ENCODE assay signal across 17 cellular contexts in the genomic region with DNA sequence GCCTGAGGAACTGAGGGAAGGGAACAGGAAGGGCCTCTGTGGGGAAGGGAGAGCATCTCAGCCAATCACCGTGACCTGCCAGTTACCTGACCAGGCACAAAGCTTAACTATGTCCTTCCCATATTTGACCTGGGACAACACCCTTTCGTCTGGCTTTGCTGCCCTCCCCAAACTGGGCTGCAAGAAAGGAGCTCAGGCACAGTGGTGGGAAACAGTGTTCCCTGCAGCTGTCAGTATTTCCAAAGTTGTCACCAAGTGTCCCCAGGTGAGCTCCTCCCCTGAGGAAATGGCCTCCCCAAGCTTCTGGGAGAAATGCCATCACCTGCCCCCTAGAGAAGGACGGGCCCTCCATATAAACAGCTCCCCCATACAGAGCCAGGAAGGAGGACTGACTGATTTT. TPM values are rescaled to one million over a fixed set of nuclear protein-coding genes. Genes with fewer than 3 reads are reported as not detected.
A peak's percentile ranks its signal among the peaks of the same experiment; 100 is the strongest.
DNase-seq lines count a peak whose midpoint lies in the region; ATAC-seq and TF ChIP-seq lines count a peak whose summit lies in the region.
"Had no signal": no experiment of that assay in that cellular context is flagged by ENCODE, and none has a peak within 500 bp of the region (broad histone marks: within the 10 kb centered on the region; RNA-seq: fewer than 3 reads in every experiment).

No MANE protein-coding gene starts in this region.

- no peaks in the 10 kb centered on the region for H3K27me3 ChIP-seq in vagina
- H3K27me3 ChIP-seq: BLaER1 treated with 17β-estradiol and CSF1 and Interleukin-3, amounts not matched to agents 10 nM and 100 nM had no signal

- peaks cover 42% of the 10 kb centered on the region for H3K4me1 Mint-ChIP-seq in activated CD8-positive, alpha-beta T cell treated with anti-CD3 and anti-CD28 coated beads, Interleukin-2, amount 10 ng/mL, durations not matched to agents 7 days and 5 days (ENCODE audit: low read depth)
- no peaks in the 10 kb centered on the region for H3K4me1 Mint-ChIP-seq in activated CD8-positive, alpha-beta T cell treated with anti-CD3 and anti-CD28 coated beads for 36 hours (ENCODE audit: low read depth)
- H3K4me1 Mint-ChIP-seq in stimulated activated naive CD8-positive, alpha-beta T cell treated with anti-CD3 and anti-CD28 coated beads, Interleukin-15, amount 100 ng/mL, for 72 hours, result no peaks in the 10 kb centered on the region
- H3K4me1 Mint-ChIP-seq: CD4-positive, CD25-positive, alpha-beta regulatory T cell had no signal

- H3K27ac Mint-ChIP-seq in activated CD8-positive, alpha-beta T cell treated with anti-CD3 and anti-CD28 coated beads, Interleukin-2, amount 10 ng/mL, durations not matched to agents 7 days and 5 days, result no peak overlapping the region
- no peak overlapping the region for H3K27ac Mint-ChIP-seq in activated CD8-positive, alpha-beta T cell treated with anti-CD3 and anti-CD28 coated beads for 36 hours
- peak overlapping the region; percentile 10 to 30 for H3K27ac Mint-ChIP-seq in stimulated activated naive CD8-positive, alpha-beta T cell treated with anti-CD3 and anti-CD28 coated beads, Interleukin-15, amount 100 ng/mL, for 72 hours
- H3K27ac Mint-ChIP-seq: CD4-positive, CD25-positive, alpha-beta regulatory T cell had no signal

- H3K27ac ChIP-seq in vagina, result no peak overlapping the region
- H3K27ac ChIP-seq: BLaER1 treated with 17β-estradiol and CSF1 and Interleukin-3, amounts not matched to agents 10 nM and 100 nM; GM23248 had no signal

- H3K27me3 Mint-ChIP-seq in activated CD8-positive, alpha-beta T cell treated with anti-CD3 and anti-CD28 coated beads, Interleukin-2, amount 10 ng/mL, durations not matched to agents 7 days and 5 days (ENCODE audit: low read depth), result peaks cover 8% of the 10 kb centered on the region
- H3K27me3 Mint-ChIP-seq in activated CD8-positive, alpha-beta T cell treated with anti-CD3 and anti-CD28 coated beads for 36 hours, result peaks cover 1% of the 10 kb centered on the region
- peaks cover 8% of the 10 kb centered on the region for H3K27me3 Mint-ChIP-seq in stimulated activated naive CD8-positive, alpha-beta T cell treated with anti-CD3 and anti-CD28 coated beads, Interleukin-15, amount 100 ng/mL, for 72 hours

- intact Hi-C loops in activated CD8-positive, alpha-beta T cell treated with anti-CD3 and anti-CD28 coated beads for 36 hours (cut with micrococcal nuclease), result no loop called here
- intact Hi-C loops in vagina (cut with DNase I), result no loop called here

- no peaks in the 10 kb centered on the region for H3K36me3 ChIP-seq in vagina
- H3K36me3 ChIP-seq: BLaER1 treated with 17β-estradiol and CSF1 and Interleukin-3, amounts not matched to agents 10 nM and 100 nM had no signal

- POLR2A ChIA-PET in activated CD8-positive, alpha-beta T cell treated with anti-CD3 and anti-CD28 coated beads, Interleukin-2, amount 10 ng/mL, durations not matched to agents 7 days and 5 days (lab: Charles Lee), result no interaction called here
- POLR2A ChIA-PET in activated CD8-positive, alpha-beta T cell treated with anti-CD3 and anti-CD28 coated beads for 36 hours (lab: Charles Lee), result no interaction called here

- no peak overlapping the region for H3K4me3 ChIP-seq in vagina
- H3K4me3 ChIP-seq: BLaER1 treated with 17β-estradiol and CSF1 and Interleukin-3, amounts not matched to agents 10 nM and 100 nM; GM23248 had no signal

- no peak for TF ChIP-seq CTCF in activated CD8-positive, alpha-beta T cell treated with anti-CD3 and anti-CD28 coated beads for 36 hours (IDR thresholded peaks at IDR 0.05)
- TF ChIP-seq CTCF in vagina (IDR thresholded peaks at IDR 0.05), result no peak

- H3K4me1 ChIP-seq in vagina, result no peaks in the 10 kb centered on the region

- peaks cover 7% of the 10 kb centered on the region for H3K36me3 Mint-ChIP-seq in activated CD8-positive, alpha-beta T cell treated with anti-CD3 and anti-CD28 coated beads, Interleukin-2, amount 10 ng/mL, durations not matched to agents 7 days and 5 days (ENCODE audit: low read depth)
- H3K36me3 Mint-ChIP-seq in activated CD8-positive, alpha-beta T cell treated with anti-CD3 and anti-CD28 coated beads for 36 hours (ENCODE audit: low read depth), result no peaks in the 10 kb centered on the region
- H3K36me3 Mint-ChIP-seq: CD4-positive, CD25-positive, alpha-beta regulatory T cell had no signal

- no peak for TF ChIP-seq POLR2A in vagina (IDR thresholded peaks at IDR 0.05)

- ATAC-seq in activated CD8-positive, alpha-beta T cell treated with anti-CD3 and anti-CD28 coated beads, Interleukin-2, amount 10 ng/mL, durations not matched to agents 7 days and 5 days, result no peak
- no peak for ATAC-seq in activated CD8-positive, alpha-beta T cell treated with anti-CD3 and anti-CD28 coated beads for 36 hours
- ATAC-seq in stimulated activated naive CD8-positive, alpha-beta T cell treated with anti-CD3 and anti-CD28 coated beads, Interleukin-15, amount 100 ng/mL, for 72 hours, result no peak
- ATAC-seq in stimulated activated naive CD8-positive, alpha-beta T cell treated with anti-CD3 and anti-CD28 coated beads, Interleukin-15, Interleukin-2, amounts not matched to agents 100 U/mL and 50 U/mL, for 24 hours, result no peak
- no peak for ATAC-seq in HG03108 (IDR thresholded peaks at IDR 0.05; ENCODE audit: unreplicated experiment)
- ATAC-seq: HCT116 had no signal

- peaks cover 5% of the 10 kb centered on the region for H3K9me3 Mint-ChIP-seq in activated CD8-positive, alpha-beta T cell treated with anti-CD3 and anti-CD28 coated beads, Interleukin-2, amount 10 ng/mL, durations not matched to agents 7 days and 5 days (ENCODE audit: insufficient read depth)
- H3K9me3 Mint-ChIP-seq in activated CD8-positive, alpha-beta T cell treated with anti-CD3 and anti-CD28 coated beads for 36 hours, result peaks cover 3% of the 10 kb centered on the region
- H3K9me3 Mint-ChIP-seq in stimulated activated naive CD8-positive, alpha-beta T cell treated with anti-CD3 and anti-CD28 coated beads, Interleukin-15, amount 100 ng/mL, for 72 hours, result peaks cover under 1 to 4% of the 10 kb centered on the region in 2 donors

- CTCF ChIA-PET in activated CD8-positive, alpha-beta T cell treated with anti-CD3 and anti-CD28 coated beads, Interleukin-2, amount 10 ng/mL, durations not matched to agents 7 days and 5 days (lab: Charles Lee), result interaction anchor here (1.2 to 5.3 kb wide), 4 partner anchors 16 to 34 kb away, joined by 3 to 64 read pairs (median 4); partner anchors contain the start of gene NCR2
- CTCF ChIA-PET in activated CD8-positive, alpha-beta T cell treated with anti-CD3 and anti-CD28 coated beads for 36 hours (lab: Charles Lee), result interaction anchor here (1.1 to 2.1 kb wide), 3 partner anchors 15 to 29 kb away, joined by 3 to 16 read pairs (median 4); no protein-coding TSS in a partner anchor

- peak; percentile 16 for DNase-seq in activated CD8-positive, alpha-beta T cell treated with anti-CD3 and anti-CD28 coated beads, Interleukin-2, amount 10 ng/mL, durations not matched to agents 7 days and 5 days
- no peak for DNase-seq in activated CD8-positive, alpha-beta T cell treated with anti-CD3 and anti-CD28 coated beads for 36 hours
- no peak for DNase-seq in stimulated activated naive CD8-positive, alpha-beta T cell treated with anti-CD3 and anti-CD28 coated beads, Interleukin-15, amount 100 ng/mL, for 72 hours
- DNase-seq in stimulated activated naive CD8-positive, alpha-beta T cell treated with anti-CD3 and anti-CD28 coated beads, Interleukin-15, Interleukin-2, amounts not matched to agents 100 U/mL and 50 U/mL, for 24 hours, result no peak
- DNase-seq in mesenteric fat pad (ENCODE audit: low spot score) (peak; percentile 18), vagina (ENCODE audit: extremely low spot score in 2 of 2) (peak; percentile 58 to 61)
- DNase-seq in activated CD4-positive, alpha-beta T cell treated with anti-CD3 and anti-CD28 coated beads, Interleukin-2, amount 50 U/mL, for 48 hours, result no peak
- DNase-seq: 8988T; ACHN; CD4-positive, CD25-positive, alpha-beta regulatory T cell; DMS53; GF-D8; GM23248 had no signal

- no peaks in the 10 kb centered on the region for H3K9me3 ChIP-seq in vagina

- H3K4me3 Mint-ChIP-seq in activated CD8-positive, alpha-beta T cell treated with anti-CD3 and anti-CD28 coated beads, Interleukin-2, amount 10 ng/mL, durations not matched to agents 7 days and 5 days, result no peak overlapping the region
- H3K4me3 Mint-ChIP-seq in activated CD8-positive, alpha-beta T cell treated with anti-CD3 and anti-CD28 coated beads for 36 hours, result no peak overlapping the region
- H3K4me3 Mint-ChIP-seq in stimulated activated naive CD8-positive, alpha-beta T cell treated with anti-CD3 and anti-CD28 coated beads, Interleukin-15, amount 100 ng/mL, for 72 hours, result no peak overlapping the region
- H3K4me3 Mint-ChIP-seq: CD4-positive, CD25-positive, alpha-beta regulatory T cell had no signal

RNA-seq across cellular contexts. Expression of gene NCR2, which starts 17.9 kb away (rescaled TPM):
- 1 to 10 TPM in 1 of 2 experiments, under 1 TPM in 1; 0.45 to 1.3 TPM for total RNA-seq in activated CD8-positive, alpha-beta T cell treated with anti-CD3 and anti-CD28 coated beads, Interleukin-2, amount 10 ng/mL, durations not matched to agents 7 days and 5 days
- under 1 TPM; 0.56 to 0.68 TPM for total RNA-seq in activated CD8-positive, alpha-beta T cell treated with anti-CD3 and anti-CD28 coated beads for 36 hours
- not detected for total RNA-seq in mesenteric fat pad
- not detected for total RNA-seq in vagina
- total RNA-seq: CD4-positive, CD25-positive, alpha-beta regulatory T cell; GM23248; HT-29 had no signal

Comparison
In these comparisons a context has a peak if more than half of its experiments do, and no peak if none do; other contexts are left out.
1. DNase-seq: peak in activated CD8-positive, alpha-beta T cell treated with anti-CD3 and anti-CD28 coated beads, Interleukin-2, amount 10 ng/mL, durations not matched to agents 7 days and 5 days (single experiment), mesenteric fat pad (single experiment) and vagina (2 of 2); none in activated CD8-positive, alpha-beta T cell treated with anti-CD3 and anti-CD28 coated beads for 36 hours (single experiment), stimulated activated naive CD8-positive, alpha-beta T cell treated with anti-CD3 and anti-CD28 coated beads, Interleukin-15, amount 100 ng/mL, for 72 hours (0 of 2), stimulated activated naive CD8-positive, alpha-beta T cell treated with anti-CD3 and anti-CD28 coated beads, Interleukin-15, Interleukin-2, amounts not matched to agents 100 U/mL and 50 U/mL, for 24 hours (single experiment) and activated CD4-positive, alpha-beta T cell treated with anti-CD3 and anti-CD28 coated beads, Interleukin-2, amount 50 U/mL, for 48 hours (0 of 2).
2. H3K27ac Mint-ChIP-seq: peak in stimulated activated naive CD8-positive, alpha-beta T cell treated with anti-CD3 and anti-CD28 coated beads, Interleukin-15, amount 100 ng/mL, for 72 hours (2 of 2); none in activated CD8-positive, alpha-beta T cell treated with anti-CD3 and anti-CD28 coated beads, Interleukin-2, amount 10 ng/mL, durations not matched to agents 7 days and 5 days (single experiment) and activated CD8-positive, alpha-beta T cell treated with anti-CD3 and anti-CD28 coated beads for 36 hours (single experiment).